In genomic region chr10:112583236-112583919, GRCh38 we compare ENCODE assay signal across 16 cellular contexts.
"Had no signal": no experiment of that assay in that cellular context is flagged by ENCODE, and none has a peak within 500 bp of the region (broad histone marks: within the 10 kb centered on the region; RNA-seq: fewer than 3 reads in every experiment).

No MANE protein-coding gene starts in this region.

- ATAC-seq: activated naive CD8-positive, alpha-beta T cell treated with anti-CD3 and anti-CD28 coated beads, Interleukin-2, amount 50 U/mL, for 24 hours; effector memory CD8-positive, alpha-beta T cell; gastroesophageal sphincter; left colon; stimulated activated effector memory CD8-positive, alpha-beta T cell treated with anti-CD3 and anti-CD28 coated beads, Interleukin-12 subunit alpha, Interleukin-12 subunit beta, amount 100 ng/mL, for 72 hours had no signal

- H3K4me1 ChIP-seq: gastroesophageal sphincter had no signal

- H3K9me3 ChIP-seq: ascending aorta, gastroesophageal sphincter had no signal

- H3K4me3 ChIP-seq: ascending aorta, gastroesophageal sphincter, lung had no signal

- H3K27me3 ChIP-seq: ascending aorta, gastroesophageal sphincter had no signal

- H3K36me3 ChIP-seq: ascending aorta had no signal

- H3K27ac ChIP-seq: gastroesophageal sphincter had no signal

- DNase-seq: activated CD4-positive, alpha-beta T cell treated with anti-CD3 and anti-CD28 coated beads for 1 hour; activated CD4-positive, alpha-beta T cell treated with anti-CD3 and anti-CD28 coated beads, Interleukin-2, amount 50 U/mL, for 4 hours; activated naive CD4-positive, alpha-beta T cell treated with anti-CD3 and anti-CD28 coated beads for 36 hours; activated naive CD8-positive, alpha-beta T cell treated with anti-CD3 and anti-CD28 coated beads, Interleukin-2, amount 50 U/mL, for 24 hours; activated T-cell treated with anti-CD3 and anti-CD28 coated beads for 4 hours; dermis blood vessel endothelial cell; effector memory CD8-positive, alpha-beta T cell; erythroblast; left colon; midbrain; stimulated activated CD4-positive, alpha-beta T cell treated with anti-CD3 and anti-CD28 coated beads, Interleukin-12 subunit alpha, Interleukin-12 subunit beta, amount 100 ng/mL, for 4 hours; T-helper 9 cell had no signal
